ENCODE assay signal across 8 cellular contexts in genomic region chr6:42075159-42075838, GRCh38. TPM values are rescaled to one million over a fixed set of nuclear protein-coding genes. Genes with fewer than 3 reads are reported as not detected.
A peak's percentile ranks its signal among the peaks of the same experiment; 100 is the strongest.
DNase-seq lines count a peak whose midpoint lies in the region; ATAC-seq and TF ChIP-seq lines count a peak whose summit lies in the region.

No MANE protein-coding gene starts in this region.

- DNase-seq in AG08395 (ENCODE audit: low spot score) (peak; percentile 89), GM23338 (ENCODE audit: low spot score) (peak; percentile 85), NCI-H526 (lab: John Stamatoyannopoulos, UW) (peak; percentile 25 to 74), dorsolateral prefrontal cortex (peak; percentile 52 to 78 (median 68)), lung microvascular endothelial cell (ENCODE audit: low read depth in 2 of 2) (peak; percentile 75 to 82)
- peak; percentile 30 to 55 for DNase-seq in activated CD4-positive, alpha-beta T cell treated with anti-CD3 and anti-CD28 coated beads, Interleukin-2, amount 50 U/mL, for 24 hours (ENCODE audit: low read depth in 1 of 2, low spot score in 1 of 2)
- DNase-seq in stimulated activated CD8-positive, alpha-beta memory T cell treated with anti-CD3 and anti-CD28 coated beads, Interleukin-2, amount 100 ng/mL, for 48 hours (ENCODE audit: low read depth in 2 of 2) = peak; percentile 49 to 58

- H3K79me2 ChIP-seq in GM23338 (replicated peaks; ENCODE audit: insufficient read depth) = no peaks in the 10 kb centered on the region

- peak; percentile 82 for ATAC-seq in GM23338
- ATAC-seq in HG03432 (IDR thresholded peaks at IDR 0.05; ENCODE audit: unreplicated experiment) = no peak

- no peaks in the 10 kb centered on the region for H3K27me3 Mint-ChIP-seq in GM23338 (ENCODE audit: insufficient read depth, low read depth, poor library complexity)

- TF ChIP-seq CTCF in GM23338 (conservative IDR thresholded peaks at IDR 0.05; ENCODE audit: low read depth in 2 of 2) (peak; percentile 88 to 93), dorsolateral prefrontal cortex (IDR thresholded peaks at IDR 0.05 in 54 of 56, conservative IDR thresholded peaks at IDR 0.05 in 2 of 56; ENCODE audit: low read depth in 1 of 56, partially characterized antibody in 56 of 56) (peak; percentile 38 to 83 (median 72))

- no peak overlapping the region for H3K4me3 ChIP-seq in GM23338
- H3K4me3 ChIP-seq in dorsolateral prefrontal cortex = no peak overlapping the region

- no peaks in the 10 kb centered on the region for H3K9me3 Mint-ChIP-seq in GM23338

- H3K27me3 ChIP-seq in GM23338 (ENCODE audit: insufficient read depth) = no peaks in the 10 kb centered on the region
- H3K27me3 ChIP-seq in dorsolateral prefrontal cortex = no peaks in the 10 kb centered on the region

- H4K20me1 ChIP-seq in GM23338 (replicated peaks; ENCODE audit: insufficient read depth) = no peaks in the 10 kb centered on the region

- no peaks in the 10 kb centered on the region for H3K9me2 ChIP-seq in GM23338 (ENCODE audit: insufficient read depth)

- H3K36me3 ChIP-seq in GM23338 (ENCODE audit: insufficient read depth) = peaks cover 21% of the 10 kb centered on the region

- no peaks in the 10 kb centered on the region for H3K4me1 Mint-ChIP-seq in GM23338

- no peak overlapping the region for H3K4me2 ChIP-seq in GM23338

- intact Hi-C loops in dorsolateral prefrontal cortex (cut with DNase I) = loop anchor here (2.0 to 10.0 kb wide), 5 partner anchors 87 to 800 kb away; partner anchors contain the start of gene RPL7L1 (in 1 of the 2)

- H3K4me1 ChIP-seq in GM23338 (ENCODE audit: insufficient read depth) = no peaks in the 10 kb centered on the region

- H3K36me3 Mint-ChIP-seq in GM23338 (ENCODE audit: low read depth) = peaks cover 39% of the 10 kb centered on the region

- H3F3A ChIP-seq in GM23338 (replicated peaks; ENCODE audit: low read depth) = peaks cover 5% of the 10 kb centered on the region; the same call in 1 of the 2 replicates

- no peak overlapping the region for H2AFZ ChIP-seq in GM23338

- no peak overlapping the region for H3K4me3 Mint-ChIP-seq in GM23338

- H3K27ac Mint-ChIP-seq in GM23338 = no peak overlapping the region

- H3K27ac ChIP-seq in GM23338 (ENCODE audit: low read depth) (no peak overlapping the region), dorsolateral prefrontal cortex (peak overlapping the region in 1 of 59 donors; percentile 27)

TF ChIP-seq in GM23338, 12 proteins besides CTCF, POLR2A, EP300 and RAD21:
- TF ChIP-seq STAT1 (IDR thresholded peaks at IDR 0.05; ENCODE audit: unreplicated experiment) = no peak
- no peak for TF ChIP-seq EZH2 (IDR thresholded peaks at IDR 0.05; ENCODE audit: low read depth, unreplicated experiment)
- TF ChIP-seq, protein P1, sequence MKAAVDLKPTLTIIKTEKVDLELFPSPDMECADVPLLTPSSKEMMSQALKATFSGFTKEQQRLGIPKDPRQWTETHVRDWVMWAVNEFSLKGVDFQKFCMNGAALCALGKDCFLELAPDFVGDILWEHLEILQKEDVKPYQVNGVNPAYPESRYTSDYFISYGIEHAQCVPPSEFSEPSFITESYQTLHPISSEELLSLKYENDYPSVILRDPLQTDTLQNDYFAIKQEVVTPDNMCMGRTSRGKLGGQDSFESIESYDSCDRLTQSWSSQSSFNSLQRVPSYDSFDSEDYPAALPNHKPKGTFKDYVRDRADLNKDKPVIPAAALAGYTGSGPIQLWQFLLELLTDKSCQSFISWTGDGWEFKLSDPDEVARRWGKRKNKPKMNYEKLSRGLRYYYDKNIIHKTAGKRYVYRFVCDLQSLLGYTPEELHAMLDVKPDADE (IDR thresholded peaks at IDR 0.05) = no peak
- no peak for TF ChIP-seq CREB1 (CRISPR knock-in tag; IDR thresholded peaks at IDR 0.05; ENCODE audit: low read depth)
- no peak for TF ChIP-seq ZNF114 (CRISPR knock-in tag; IDR thresholded peaks at IDR 0.05)
- TF ChIP-seq ZNF462 (CRISPR knock-in tag; IDR thresholded peaks at IDR 0.05) = no peak
- TF ChIP-seq POLR2AphosphoS5 (IDR thresholded peaks at IDR 0.05; ENCODE audit: low read depth) = no peak

RNA-seq across cellular contexts. Expression of gene TAF8, which starts 25.0 kb away (rescaled TPM):
- 26.5 and 30.6 TPM in 2 replicates for total RNA-seq in GM23338 (2014; rRNA removed; shearing (Covaris generic))
- 18.7 and 19.1 TPM in 2 replicates for polyA plus RNA-seq in GM23338 (2016; fragmentation: Nextera tagmentation; extraction: Ambion mirVana)
- total RNA-seq in dorsolateral prefrontal cortex = 10 to 100 TPM; 17.7 to 55.8 (median 29.5) TPM
- 12.2 and 16.9 TPM in 2 replicates for total RNA-seq in lung microvascular endothelial cell
